1 cellular context compared by ENCODE assay signal in genomic region chr19:4557186-4557970, GRCh38.
TF ChIP-seq lines count a peak whose summit lies in the region.

No MANE protein-coding gene starts in this region.

TF ChIP-seq in K562, 482 proteins besides CTCF, POLR2A, EP300 and RAD21 (continued from another document and continues in another):
- TF ChIP-seq USF1 (CRISPR knock-in tag; IDR thresholded peaks at IDR 0.05) (no peak), NR0B1 (IDR thresholded peaks at IDR 0.05; ENCODE audit: partially characterized antibody) (no peak), XRCC5 (IDR thresholded peaks at IDR 0.05; ENCODE audit: low read depth, low read length) (no peak), ERF (CRISPR knock-in tag; IDR thresholded peaks at IDR 0.05) (no peak), BCLAF1 (IDR thresholded peaks at IDR 0.05; ENCODE audit: borderline replicate concordance in 1 of 2, control insufficient read depth in 1 of 2, low read depth in 2 of 2, low read length in 1 of 2) (no peak), ZNF766 (CRISPR knock-in tag; conservative IDR thresholded peaks at IDR 0.05) (no peak), E2F1 (CRISPR knock-in tag; IDR thresholded peaks at IDR 0.05) (no peak), WHSC1 (IDR thresholded peaks at IDR 0.05; ENCODE audit: low read length) (no peak), ZBTB12 (CRISPR knock-in tag; IDR thresholded peaks at IDR 0.05) (no peak), CBX2 (IDR thresholded peaks at IDR 0.05; ENCODE audit: insufficient read depth, low read length, poor library complexity, severe bottlenecking) (no peak), PHF20 (IDR thresholded peaks at IDR 0.05; ENCODE audit: partially characterized antibody) (peak; percentile 69), ZBTB40 (IDR thresholded peaks at IDR 0.05) (no peak), ZBTB40 (CRISPR knock-in tag; IDR thresholded peaks at IDR 0.05) (no peak), ZBTB49 (CRISPR knock-in tag; IDR thresholded peaks at IDR 0.05; ENCODE audit: borderline replicate concordance) (no peak), ZFP36 (IDR thresholded peaks at IDR 0.05; ENCODE audit: low read depth, low read length, partially characterized antibody) (peak; percentile 94), ZNF740 (CRISPR knock-in tag; IDR thresholded peaks at IDR 0.05) (peak; percentile 73), ZNF740 (tag; IDR thresholded peaks at IDR 0.05) (no peak), ZNF311 (CRISPR knock-in tag; IDR thresholded peaks at IDR 0.05) (no peak), ZNF655 (CRISPR knock-in tag; IDR thresholded peaks at IDR 0.05) (no peak), LCOR (CRISPR knock-in tag; IDR thresholded peaks at IDR 0.05) (no peak), CREB3 (tag; conservative IDR thresholded peaks at IDR 0.05; ENCODE audit: low read depth) (no peak), SRF (CRISPR knock-in tag; IDR thresholded peaks at IDR 0.05) (no peak), GATAD2A (IDR thresholded peaks at IDR 0.05) (no peak), HOMEZ (CRISPR knock-in tag; IDR thresholded peaks at IDR 0.05) (no peak), FOXA3 (CRISPR knock-in tag; conservative IDR thresholded peaks at IDR 0.05 in 1 of 2, IDR thresholded peaks at IDR 0.05 in 1 of 2) (no peak), E2F4 (CRISPR knock-in tag; IDR thresholded peaks at IDR 0.05; ENCODE audit: low read depth) (no peak), CBFA2T2 (conservative IDR thresholded peaks at IDR 0.05) (no peak)
